Comparison of ENCODE assay signal across 8 cellular contexts in genomic region chr14:52267501-52268190, GRCh38. TPM values are rescaled to one million over a fixed set of nuclear protein-coding genes. Genes with fewer than 3 reads are reported as not detected.
DNase-seq lines count a peak whose midpoint lies in the region; ATAC-seq and TF ChIP-seq lines count a peak whose summit lies in the region.

Gene PTGDR (plus strand): TSS chr14:52267698. CDS start chr14:52267815, 117 bp downstream.

- H2BK120ac ChIP-seq in IMR-90 (ENCODE audit: low read depth, low read length): no peak within 1 kb of the TSS

- POLR2A ChIA-PET in IMR-90 (lab: Charles Lee; ENCODE audit: unreplicated experiment): no interaction called here

- H3K27me3 Mint-ChIP-seq in activated T-helper 2 cell treated with anti-CD3 and anti-CD28 coated beads, Interferon-gamma antibody, Interleukin-2, Interleukin-4, amounts not matched to agents 10 μg/mL and 5 μg/mL and 100 μg/mL, durations not matched to agents 14 hours and 24 hours and 36 hours (ENCODE audit: low read depth): peaks cover 47% of the 10 kb centered on the region

- no peak within 1 kb of the TSS for H2BK15ac ChIP-seq in IMR-90 (ENCODE audit: low read depth, low read length)

- H3K4me3 ChIP-seq in IMR-90 (ENCODE audit: insufficient read depth, low read depth, low read length) (peak within 1 kb of the TSS; percentile 26; the same call in 1 of the 2 replicates), retinal pigment epithelial cell (ENCODE audit: low read length) (peak within 1 kb of the TSS; percentile 20)

- ATAC-seq in IMR-90 (ENCODE audit: low read depth) (peak; percentile 47; the same call in 1 of the 2 replicates), left cardiac atrium (peak; percentile 73 to 75), GM18517 (IDR thresholded peaks at IDR 0.05; ENCODE audit: unreplicated experiment) (no peak), GM21576 (IDR thresholded peaks at IDR 0.05; ENCODE audit: unreplicated experiment) (no peak)

- no peaks in the 10 kb centered on the region for H3K9me3 ChIP-seq in IMR-90 (ENCODE audit: control insufficient read depth, insufficient read depth, low read length)

- no peak within 1 kb of the TSS for H3K4ac ChIP-seq in IMR-90 (ENCODE audit: low read depth, low read length)

- no peak within 1 kb of the TSS for H3K27ac ChIP-seq in IMR-90 (ENCODE audit: insufficient read depth, low read length)

- TF ChIP-seq POLR2A in IMR-90 (IDR thresholded peaks at IDR 0.05; ENCODE audit: low read depth, low read length): no peak

- H3K4me1 ChIP-seq in IMR-90 (ENCODE audit: control insufficient read depth, insufficient read depth, low read length): peaks cover 4% of the 10 kb centered on the region; the same call in 1 of the 2 replicates

- peak within 1 kb of the TSS; percentile 57 for H2AK9ac ChIP-seq in IMR-90 (replicated peaks; ENCODE audit: low read depth, low read length, poor library complexity)

- peaks cover 3% of the 10 kb centered on the region for H3K36me3 Mint-ChIP-seq in activated T-helper 2 cell treated with anti-CD3 and anti-CD28 coated beads, Interferon-gamma antibody, Interleukin-2, Interleukin-4, amounts not matched to agents 10 μg/mL and 5 μg/mL and 100 μg/mL, durations not matched to agents 14 hours and 24 hours and 36 hours (ENCODE audit: low read depth)

- no TSS peak for BruUV-seq in IMR-90 (replicated peaks; lab: Mats Ljungman, UMichigan)

- no peak within 1 kb of the TSS for H4K8ac ChIP-seq in IMR-90 (ENCODE audit: low read depth in 2 of 2, low read length in 2 of 2)

- peak within 1 kb of the TSS; percentile 88 for H3K4me2 ChIP-seq in IMR-90 (ENCODE audit: low read depth, low read length)

- H3K27ac Mint-ChIP-seq in activated T-helper 2 cell treated with anti-CD3 and anti-CD28 coated beads, Interferon-gamma antibody, Interleukin-2, Interleukin-4, amounts not matched to agents 10 μg/mL and 5 μg/mL and 100 μg/mL, durations not matched to agents 14 hours and 24 hours and 36 hours: no peak within 1 kb of the TSS

- H3K18ac ChIP-seq in IMR-90 (ENCODE audit: low read depth, low read length): no peak within 1 kb of the TSS

- in situ Hi-C loops in IMR-90 (cut with MboI; ENCODE audit: low sequenced_read_pairs): no loop called here

- DNase-seq in IMR-90 (no peak), left cardiac atrium (peak; percentile 54), retinal pigment epithelial cell (ENCODE audit: low read depth) (no peak), NCI-H187 (lab: John Stamatoyannopoulos, UW) (no peak), SKM-1 treated with dmso at 0.1 percent for 144 hours (lab: John Stamatoyannopoulos, UW; ENCODE audit: unreplicated experiment) (no peak)
- DNase-seq in activated T-helper 2 cell treated with anti-CD3 and anti-CD28 coated beads, Interferon-gamma antibody, Interleukin-2, Interleukin-4, amounts not matched to agents 10 μg/mL and 5 μg/mL and 100 μg/mL, durations not matched to agents 14 hours and 24 hours and 36 hours (ENCODE audit: low spot score): no peak

- H3K9me1 ChIP-seq in IMR-90 (ENCODE audit: insufficient read depth, low read length): 0 out of 2 replicates have a peak, but pooled peaks cover 3% of the 10 kb centered on the region

- TF ChIP-seq RAD21 in IMR-90 (IDR thresholded peaks at IDR 0.05; ENCODE audit: low read length): no peak

- no peak within 1 kb of the TSS for H2BK20ac ChIP-seq in IMR-90 (ENCODE audit: low read depth, low read length)

- H3K4me3 Mint-ChIP-seq in activated T-helper 2 cell treated with anti-CD3 and anti-CD28 coated beads, Interferon-gamma antibody, Interleukin-2, Interleukin-4, amounts not matched to agents 10 μg/mL and 5 μg/mL and 100 μg/mL, durations not matched to agents 14 hours and 24 hours and 36 hours (ENCODE audit: low read depth): peak within 1 kb of the TSS; percentile 87

- H3K9ac ChIP-seq in IMR-90 (ENCODE audit: low read depth, low read length): no peak within 1 kb of the TSS

- CTCF ChIA-PET in IMR-90 (lab: Yijun Ruan, JAX): no interaction called here

- H3K4me1 Mint-ChIP-seq in activated T-helper 2 cell treated with anti-CD3 and anti-CD28 coated beads, Interferon-gamma antibody, Interleukin-2, Interleukin-4, amounts not matched to agents 10 μg/mL and 5 μg/mL and 100 μg/mL, durations not matched to agents 14 hours and 24 hours and 36 hours (ENCODE audit: low read depth): peaks cover 50% of the 10 kb centered on the region

- H2AK5ac ChIP-seq in IMR-90 (ENCODE audit: low read depth, low read length): no peak within 1 kb of the TSS

- no peak within 1 kb of the TSS for H2BK5ac ChIP-seq in IMR-90 (ENCODE audit: low read depth, low read length, poor library complexity, severe bottlenecking)

- H3K56ac ChIP-seq in IMR-90 (ENCODE audit: extremely low read depth, insufficient read depth, low read length): no peak within 1 kb of the TSS

- no peak within 1 kb of the TSS for H3K23ac ChIP-seq in IMR-90 (ENCODE audit: low read depth, low read length)

- 4% methylated on average over 30 of the region's 58 CpGs; no CpG with 5 or more reads in 1 of the 2 experiments for WGBS in IMR-90 (ENCODE audit: extremely low coverage in 2 of 2, insufficient read length in 1 of 2), 2 experiments

- peak within 1 kb of the TSS; percentile 73 for H2AFZ ChIP-seq in IMR-90 (replicated peaks; ENCODE audit: low read length, poor library complexity)

- H4K5ac ChIP-seq in IMR-90 (ENCODE audit: low read depth, low read length): no peak within 1 kb of the TSS

- intact Hi-C loops in IMR-90 (cut with micrococcal nuclease) (no loop called here), left cardiac atrium (cut with DNase I) (no loop called here)
- intact Hi-C loops in activated T-helper 2 cell treated with anti-CD3 and anti-CD28 coated beads, Interferon-gamma antibody, Interleukin-2, Interleukin-4, amounts not matched to agents 10 μg/mL and 5 μg/mL and 100 μg/mL, durations not matched to agents 14 hours and 24 hours and 36 hours (cut with micrococcal nuclease): no loop called here

- H3K14ac ChIP-seq in IMR-90 (replicated peaks; ENCODE audit: low read depth, low read length): no peak within 1 kb of the TSS

- no peaks in the 10 kb centered on the region for H4K20me1 ChIP-seq in IMR-90 (ENCODE audit: insufficient read depth, low read length)

- H3K79me1 ChIP-seq in IMR-90 (ENCODE audit: low read depth in 1 of 2, low read length in 2 of 2): no peaks in the 10 kb centered on the region

- H3K27me3 ChIP-seq in IMR-90 (ENCODE audit: control insufficient read depth, insufficient read depth, low read length): peaks cover 50% of the 10 kb centered on the region

- dilution Hi-C loops in IMR-90 (cut with HindIII; ENCODE audit: low sequenced_read_pairs, unreplicated experiment): no loop called here

- no peaks in the 10 kb centered on the region for H3K36me3 ChIP-seq in IMR-90 (ENCODE audit: control insufficient read depth, insufficient read depth, low read length)

- H4K91ac ChIP-seq in IMR-90 (ENCODE audit: insufficient read depth, low read depth, low read length): no peak within 1 kb of the TSS

- no peaks in the 10 kb centered on the region for H3K9me3 Mint-ChIP-seq in activated T-helper 2 cell treated with anti-CD3 and anti-CD28 coated beads, Interferon-gamma antibody, Interleukin-2, Interleukin-4, amounts not matched to agents 10 μg/mL and 5 μg/mL and 100 μg/mL, durations not matched to agents 14 hours and 24 hours and 36 hours

- TF ChIP-seq CTCF in IMR-90 (conservative IDR thresholded peaks at IDR 0.05; ENCODE audit: low read depth, low read length): no peak
- TF ChIP-seq CTCF in retinal pigment epithelial cell (conservative IDR thresholded peaks at IDR 0.05; ENCODE audit: low read depth, low read length): no peak

TF ChIP-seq in IMR-90, 13 proteins besides CTCF, POLR2A, EP300 and RAD21:
- TF ChIP-seq USF2 (IDR thresholded peaks at IDR 0.05; ENCODE audit: low read depth, low read length) (no peak), SMC3 (IDR thresholded peaks at IDR 0.05; ENCODE audit: low read depth, low read length) (no peak), MAZ (IDR thresholded peaks at IDR 0.05; ENCODE audit: borderline replicate concordance, low read depth, low read length) (no peak), ELK1 (IDR thresholded peaks at IDR 0.05; ENCODE audit: borderline replicate concordance, low read depth, low read length) (no peak)

RNA-seq across cellular contexts. Expression of gene PTGDR, which starts in this region (rescaled TPM):
- total RNA-seq in IMR-90 (2012; rRNA removed) (not detected in 2 replicates), left cardiac atrium (under 1 TPM; 0.52 to 0.85 TPM)
- not detected in 2 replicates for polyA plus RNA-seq in IMR-90 (2012; rRNA removed)
- polyA plus RNA-seq in IMR-90 (2012; cell fraction: cytosol; rRNA removed): not detected in 2 replicates
- not detected in 2 replicates for polyA plus RNA-seq in IMR-90 (2012; cell fraction: nucleus; rRNA removed; ENCODE audit: low replicate concordance)
- total RNA-seq in activated T-helper 2 cell treated with anti-CD3 and anti-CD28 coated beads, Interferon-gamma antibody, Interleukin-2, Interleukin-4, amounts not matched to agents 10 μg/mL and 5 μg/mL and 100 μg/mL, durations not matched to agents 14 hours and 24 hours and 36 hours: 0.07 and 0.25 TPM in 2 replicates

Comparison
In these comparisons a context has a peak if more than half of its experiments do, and no peak if none do; other contexts are left out.
1. Peak in ATAC-seq, H3K4me3 ChIP-seq and H3K4me2 ChIP-seq in IMR-90; RNA of the gene not detected or under 1 TPM.
2. Peak in DNase-seq and ATAC-seq in left cardiac atrium; RNA of the gene not detected or under 1 TPM.